Comparison of ENCODE assay signal across 8 cellular contexts in the genomic region with DNA sequence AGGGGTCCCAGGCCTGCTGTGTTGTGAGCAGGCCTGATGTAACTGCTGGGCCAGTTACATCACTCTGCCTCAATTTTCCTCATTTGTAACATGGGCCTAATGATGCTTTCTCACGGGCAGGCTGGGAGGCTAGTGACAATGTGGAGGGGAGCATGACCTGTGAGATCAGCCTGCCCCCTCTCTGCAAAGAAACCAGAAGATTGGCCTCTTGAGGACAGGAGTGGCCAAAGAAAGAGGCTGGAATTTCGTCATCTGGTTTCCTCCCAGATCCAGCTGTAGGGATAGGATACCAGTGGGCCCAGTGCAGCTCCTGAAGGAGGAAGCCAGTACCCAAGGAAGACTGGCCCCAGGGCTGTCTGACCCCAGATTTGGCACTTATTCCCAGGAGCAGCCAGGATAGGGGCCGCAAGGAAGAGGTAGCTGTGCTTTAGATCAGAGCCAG. TPM values are rescaled to one million over a fixed set of nuclear protein-coding genes. Genes with fewer than 3 reads are reported as not detected.
DNase-seq lines count a peak whose midpoint lies in the region; ATAC-seq and TF ChIP-seq lines count a peak whose summit lies in the region.

No MANE protein-coding gene starts in this region.

- peaks cover 67% of the 10 kb centered on the region for H3K4me1 Mint-ChIP-seq in CD8-positive, alpha-beta T cell (ENCODE audit: low read depth)

- WGBS in body of pancreas, 2 donors, result 36 to 48% methylated on average over 3 of the region's 3 CpGs
- WGBS in tibial nerve, 2 donors, result 31 to 43% methylated on average over 3 of the region's 3 CpGs

- H3K9me3 Mint-ChIP-seq in CD8-positive, alpha-beta T cell, result no peaks in the 10 kb centered on the region

- H3K4me3 ChIP-seq in CD8-positive, alpha-beta T cell (ENCODE audit: low read depth, low read length), result peak overlapping the region; percentile 95
- peak overlapping the region; percentile 80 for H3K4me3 ChIP-seq in LNCaP clone FGC (ENCODE audit: low read depth, low read length)
- H3K4me3 ChIP-seq in body of pancreas, result no peak overlapping the region
- H3K4me3 ChIP-seq in left lung, result peak overlapping the region; percentile 90 to 95
- peak overlapping the region; percentile 93 to 99 (median 97) for H3K4me3 ChIP-seq in tibial nerve

- intact Hi-C loops in CD8-positive, alpha-beta T cell (cut with DNase I, micrococcal nuclease), result loop anchor here (2.0 to 10.0 kb wide), 2 partner anchors 85 to 347 kb away; a partner anchor contains a TSS
- intact Hi-C loops in body of pancreas (cut with DNase I), result no loop called here
- intact Hi-C loops in left lung (cut with DNase I), result no loop called here

- ATAC-seq in CD8-positive, alpha-beta T cell, result no peak
- ATAC-seq in body of pancreas (no peak), left lung (peak; percentile 5)

- H3K27ac ChIP-seq in CD8-positive, alpha-beta T cell (ENCODE audit: low read depth, low read length), result peak overlapping the region; percentile 99
- H3K27ac ChIP-seq in body of pancreas (peak overlapping the region; percentile 97 to 100 (median 99)), left lung (peak overlapping the region; percentile 97 to 99), tibial nerve (peak overlapping the region; percentile 99 to 100 (median 100))

- H3K27ac Mint-ChIP-seq in CD8-positive, alpha-beta T cell, result peak overlapping the region; percentile 97

- H3K27me3 ChIP-seq in CD8-positive, alpha-beta T cell (ENCODE audit: insufficient read depth, low read length), result no peaks in the 10 kb centered on the region
- H3K27me3 ChIP-seq in body of pancreas (no peaks in the 10 kb centered on the region), left lung (no peaks in the 10 kb centered on the region), tibial nerve (no peaks in the 10 kb centered on the region)

- peak in 1 of 2 donors; percentile 82 for TF ChIP-seq EP300 in tibial nerve (IDR thresholded peaks at IDR 0.05)

- DNase-seq in CD8-positive, alpha-beta T cell, result no peak
- DNase-seq in LNCaP clone FGC (ENCODE audit: low read depth), result no peak
- peak in 3 of 4 donors; percentile 45 to 61 (median 56) for DNase-seq in body of pancreas
- DNase-seq in left lung, result no peak
- peak; percentile 67 to 77 for DNase-seq in tibial nerve (ENCODE audit: low spot score in 2 of 2)
- DNase-seq in NCI-H748 (lab: John Stamatoyannopoulos, UW; ENCODE audit: unreplicated experiment), result no peak
- DNase-seq in activated CD8-positive, alpha-beta memory T cell treated with anti-CD3 and anti-CD28 coated beads for 24 hours, result no peak
- no peak for DNase-seq in stimulated activated naive CD4-positive, alpha-beta T cell (lab: John Stamatoyannopoulos, UW)

- no peaks in the 10 kb centered on the region for H3K36me3 ChIP-seq in CD8-positive, alpha-beta T cell (ENCODE audit: insufficient read depth, low read length)
- H3K36me3 ChIP-seq in body of pancreas (replicated peaks in 1 of 2; ENCODE audit: insufficient read depth in 1 of 2, low read depth in 2 of 2) (no peaks in the 10 kb centered on the region), left lung (peaks cover 0 to under 1% of the 10 kb centered on the region in 2 donors), tibial nerve (no peaks in the 10 kb centered on the region)

- H3K4me1 ChIP-seq in CD8-positive, alpha-beta T cell (ENCODE audit: insufficient read depth, low read length), result peaks cover 72% of the 10 kb centered on the region
- peaks cover 80% of the 10 kb centered on the region for H3K4me1 ChIP-seq in body of pancreas
- H3K4me1 ChIP-seq in left lung, result peaks cover 54 to 87% of the 10 kb centered on the region in 2 donors
- H3K4me1 ChIP-seq in tibial nerve, result peaks cover 0 to 89% (median 66%) of the 10 kb centered on the region in 4 donors

- H3K4me3 Mint-ChIP-seq in CD8-positive, alpha-beta T cell, result peak overlapping the region; percentile 88

- TF ChIP-seq POLR2A in body of pancreas (IDR thresholded peaks at IDR 0.05), result peak in 1 of 3 donors; percentile 25
- peak in 1 of 2 donors; percentile 19 for TF ChIP-seq POLR2A in tibial nerve (IDR thresholded peaks at IDR 0.05)

- no peaks in the 10 kb centered on the region for H3K9me3 ChIP-seq in CD8-positive, alpha-beta T cell (ENCODE audit: low read length)
- no peaks in the 10 kb centered on the region for H3K9me3 ChIP-seq in body of pancreas
- no peaks in the 10 kb centered on the region for H3K9me3 ChIP-seq in left lung
- no peaks in the 10 kb centered on the region for H3K9me3 ChIP-seq in tibial nerve

- CTCF ChIA-PET in CD8-positive, alpha-beta T cell (lab: Charles Lee), result interaction anchor here (0.8 to 1.9 kb wide), 5 partner anchors 11 to 196 kb away, joined by 3 to 6 read pairs (median 4); no protein-coding TSS in a partner anchor

- H3K36me3 Mint-ChIP-seq in CD8-positive, alpha-beta T cell, result peaks cover 3% of the 10 kb centered on the region

- POLR2A ChIA-PET in CD8-positive, alpha-beta T cell (lab: Charles Lee), result interaction anchor here (0.9 to 2.8 kb wide), 4 partner anchors 9 to 80 kb away, joined by 3 to 29 read pairs (median 6); no protein-coding TSS in a partner anchor

- no peak for TF ChIP-seq CTCF in CD8-positive, alpha-beta T cell (IDR thresholded peaks at IDR 0.05)
- TF ChIP-seq CTCF in LNCaP clone FGC (IDR thresholded peaks at IDR 0.05; ENCODE audit: control insufficient read depth, extremely low read depth, insufficient read depth) (0 out of 2 replicates have a peak, but pooled peaks have one; percentile 7), body of pancreas (IDR thresholded peaks at IDR 0.05) (no peak), left lung (IDR thresholded peaks at IDR 0.05) (no peak), tibial nerve (IDR thresholded peaks at IDR 0.05) (no peak)

- no peaks in the 10 kb centered on the region for H3K27me3 Mint-ChIP-seq in CD8-positive, alpha-beta T cell (ENCODE audit: low read depth)

RNA-seq across cellular contexts. Expression of a gene that starts 0.6 kb away (rescaled TPM):
- total RNA-seq in CD8-positive, alpha-beta T cell, result 100 to 1,000 TPM; 401 to 412 TPM
- total RNA-seq in body of pancreas (10 to 100 TPM; 22.3 to 88.0 TPM), left lung (100 to 1,000 TPM; 112 to 122 TPM), tibial nerve (100 to 1,000 TPM; 115 to 253 (median 191) TPM)

Comparison
In these comparisons a context has a peak if more than half of its experiments do, and no peak if none do; other contexts are left out.
1. DNase-seq: peak in body of pancreas (3 of 4) and tibial nerve (2 of 2); none in CD8-positive, alpha-beta T cell (0 of 7), LNCaP clone FGC (single experiment), left lung (0 of 2), NCI-H748 (single experiment), activated CD8-positive, alpha-beta memory T cell treated with anti-CD3 and anti-CD28 coated beads for 24 hours (single experiment) and stimulated activated naive CD4-positive, alpha-beta T cell (0 of 6).
2. H3K4me3 ChIP-seq: peak in CD8-positive, alpha-beta T cell (single experiment), LNCaP clone FGC (single experiment), left lung (2 of 2) and tibial nerve (4 of 4); none in body of pancreas (0 of 2).
3. intact Hi-C loops: an anchor here in CD8-positive, alpha-beta T cell (2.0 to 10.0 kb wide); none called in body of pancreas and left lung.
4. Peak in every context shown above with its lines, with median percentiles within 50 percentile points of each other: H3K27ac ChIP-seq.